ENCODE assay signal across 20 cellular contexts in the genomic region with DNA sequence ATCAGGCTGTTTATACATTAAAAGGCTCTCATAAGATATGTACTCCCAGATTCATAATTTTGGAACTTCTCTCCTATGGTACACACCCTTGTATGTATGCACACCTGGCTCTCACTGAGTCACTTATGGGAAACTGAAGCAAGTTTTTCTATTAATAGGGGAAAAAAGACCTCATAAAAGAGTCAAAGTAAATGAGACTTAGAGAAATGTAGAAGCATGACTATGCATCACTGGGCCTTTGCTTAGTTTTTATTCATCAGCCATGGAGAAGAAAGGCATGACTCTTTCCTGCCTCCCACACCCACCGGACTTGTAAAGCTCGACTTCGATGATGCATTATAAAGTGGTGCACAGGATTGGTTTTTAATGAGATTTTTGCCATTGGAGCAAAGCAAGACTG. TPM values are rescaled to one million over a fixed set of nuclear protein-coding genes. Genes with fewer than 3 reads are reported as not detected.
DNase-seq lines count a peak whose midpoint lies in the region; FAIRE-seq and TF ChIP-seq lines count a peak whose summit lies in the region.
"Had no signal": no experiment of that assay in that cellular context is flagged by ENCODE, and none has a peak within 500 bp of the region (broad histone marks: within the 10 kb centered on the region; RNA-seq: fewer than 3 reads in every experiment).

No MANE protein-coding gene starts in this region.

- H3K27me3 ChIP-seq in GM23248 (replicated peaks; ENCODE audit: insufficient read depth) = no peaks in the 10 kb centered on the region
- H3K27me3 ChIP-seq in brain microvascular endothelial cell (replicated peaks) = no peaks in the 10 kb centered on the region
- H3K27me3 ChIP-seq in mesenchymal stem cell (ENCODE audit: control insufficient read depth in 1 of 2, insufficient read depth in 1 of 2, low read length in 2 of 2) = no peaks in the 10 kb centered on the region
- H3K27me3 ChIP-seq: adrenal gland had no signal

- no peaks in the 10 kb centered on the region for H4K20me1 ChIP-seq in GM23248 (ENCODE audit: insufficient read depth)

- H3K4me2 ChIP-seq in GM23248 (ENCODE audit: unreplicated experiment) (no peak overlapping the region), mesenchymal stem cell (ENCODE audit: low read length, poor library complexity, severe bottlenecking) (no peak overlapping the region)

- H2AFZ ChIP-seq in GM23248 (no peak overlapping the region), mesenchymal stem cell (ENCODE audit: low read depth, low read length) (no peak overlapping the region)

- TF ChIP-seq POLR2A in GM12891 (IDR thresholded peaks at IDR 0.05; ENCODE audit: low read depth, low read length) = no peak

- TF ChIP-seq CTCF in brain microvascular endothelial cell (IDR thresholded peaks at IDR 0.05; ENCODE audit: low read depth, low read length, missing control alignments) = no peak

- no peak overlapping the region for H3K14ac ChIP-seq in mesenchymal stem cell (ENCODE audit: low read length in 2 of 2)

- no peaks in the 10 kb centered on the region for H3K9me2 ChIP-seq in GM23248 (ENCODE audit: insufficient read depth)

- no peak overlapping the region for H2AK5ac ChIP-seq in mesenchymal stem cell (ENCODE audit: low read length, severe bottlenecking)

- no peak overlapping the region for H2BK15ac ChIP-seq in mesenchymal stem cell (ENCODE audit: low read depth, poor library complexity, severe bottlenecking)

- H3K27ac ChIP-seq in GM23248 (peak overlapping the region; percentile 91), brain microvascular endothelial cell (peak overlapping the region; percentile 90), mesenchymal stem cell (ENCODE audit: low read length, poor library complexity, severe bottlenecking) (no peak overlapping the region)
- H3K27ac ChIP-seq: thoracic aorta had no signal

- DNase-seq in activated CD4-positive, alpha-beta T cell treated with anti-CD3 and anti-CD28 coated beads for 48 hours = peak; percentile 26
- no peak for DNase-seq in activated CD4-positive, alpha-beta T cell treated with anti-CD3 and anti-CD28 coated beads for 4 hours
- DNase-seq in GM23248 (peak; percentile 70), brain microvascular endothelial cell (no peak), mesenchymal stem cell (no peak), NCI-H128 (lab: John Stamatoyannopoulos, UW; ENCODE audit: unreplicated experiment) (no peak), midbrain (lab: John Stamatoyannopoulos, UW) (no peak), GM12891 (ENCODE audit: insufficient read length, low spot score) (no peak)
- DNase-seq: adrenal gland; cerebellar nuclear complex; DND-41; effector memory CD4-positive, alpha-beta T cell; hypothalamus; MV-4-11; NCI-H2029; NCI-H446 treated with DMSO at 0.1 percent for 48 hours had no signal

- no peak overlapping the region for H4K8ac ChIP-seq in mesenchymal stem cell (ENCODE audit: low read length)

- H3K9me3 ChIP-seq in GM23248 (ENCODE audit: low read depth) (no peaks in the 10 kb centered on the region), mesenchymal stem cell (ENCODE audit: control insufficient read depth, low read length) (no peaks in the 10 kb centered on the region)
- H3K9me3 ChIP-seq: adrenal gland, HAP-1, thoracic aorta had no signal

- in situ Hi-C loops in GM23248 (cut with MboI) = no loop called here
- in situ Hi-C loops in brain microvascular endothelial cell (cut with HindIII; ENCODE audit: low pct_ligation_motif_present, low sequenced_read_pairs) = no loop called here

- H2BK120ac ChIP-seq in mesenchymal stem cell (ENCODE audit: low read depth, low read length) = no peak overlapping the region

- H3K4me3 ChIP-seq in GM23248 (no peak overlapping the region), brain microvascular endothelial cell (ENCODE audit: low read depth, low read length) (no peak overlapping the region), mesenchymal stem cell (ENCODE audit: insufficient read depth in 1 of 2, low read depth in 1 of 2, low read length in 2 of 2) (no peak overlapping the region)
- H3K4me3 ChIP-seq: adrenal gland, HAP-1, thoracic aorta had no signal

- peaks cover 83% of the 10 kb centered on the region for H3K79me2 ChIP-seq in GM23248 (ENCODE audit: insufficient read depth)

- H3K18ac ChIP-seq in mesenchymal stem cell (ENCODE audit: low read depth in 1 of 2, low read length in 2 of 2) = peak overlapping the region in 1 of 2 experiments; percentile 56

- peaks cover 48% of the 10 kb centered on the region for H3F3A ChIP-seq in GM23248 (ENCODE audit: insufficient read depth)

- peaks cover 29% of the 10 kb centered on the region for H3K79me1 ChIP-seq in mesenchymal stem cell (replicated peaks; ENCODE audit: low read length, poor library complexity, severe bottlenecking)

- FAIRE-seq in GM12891 (lab: Jason Lieb, UNC) = no peak
- FAIRE-seq: TTC549 had no signal

- H3K36me3 ChIP-seq in GM23248 (ENCODE audit: low read depth) = peaks cover 20% of the 10 kb centered on the region; the same call in 1 of the 2 replicates
- peaks cover 5% of the 10 kb centered on the region for H3K36me3 ChIP-seq in brain microvascular endothelial cell (replicated peaks)
- peaks cover 20 to 84% of the 10 kb centered on the region in 2 experiments for H3K36me3 ChIP-seq in mesenchymal stem cell (ENCODE audit: control insufficient read depth in 1 of 2, insufficient read depth in 2 of 2, low read depth in 1 of 2, low read length in 2 of 2)

- 70 to 81% methylated on average over 3 of the region's 3 CpGs for WGBS in GM23248 (ENCODE audit: low coverage in 1 of 2, low lambda C conversion rate in 2 of 2, missing lambda C conversion rate in 2 of 2), 2 experiments
- 100% methylated on average over 1 of the region's 3 CpGs for WGBS in mesenchymal stem cell

- H2BK5ac ChIP-seq in mesenchymal stem cell (ENCODE audit: low read depth, low read length, poor library complexity, severe bottlenecking) = no peak overlapping the region

- H3K4ac ChIP-seq in mesenchymal stem cell (ENCODE audit: low read depth in 1 of 2, low read length in 2 of 2) = no peak overlapping the region

- H3K9ac ChIP-seq in GM23248 (no peak overlapping the region), mesenchymal stem cell (ENCODE audit: low read length) (peak overlapping the region; percentile 83)

- H3K23ac ChIP-seq in mesenchymal stem cell (ENCODE audit: low read length in 2 of 2) = no peak overlapping the region

- H3K4me1 ChIP-seq in GM23248 (ENCODE audit: insufficient read depth) (peaks cover 32% of the 10 kb centered on the region), mesenchymal stem cell (ENCODE audit: control insufficient read depth, insufficient read depth, low read depth, low read length) (no peaks in the 10 kb centered on the region)
- H3K4me1 ChIP-seq: HAP-1 had no signal

- H4K91ac ChIP-seq in mesenchymal stem cell (ENCODE audit: low read length) = no peak overlapping the region

- H2BK12ac ChIP-seq in mesenchymal stem cell (ENCODE audit: low read length in 2 of 2) = no peak overlapping the region

TF ChIP-seq in GM12891, 5 proteins besides CTCF, POLR2A, EP300 and RAD21:
- TF ChIP-seq SPI1 (IDR thresholded peaks at IDR 0.05; ENCODE audit: low read depth, low read length) (no peak), TAF1 (IDR thresholded peaks at IDR 0.05; ENCODE audit: low read depth, low read length) (no peak), POLR2AphosphoS5 (IDR thresholded peaks at IDR 0.05; ENCODE audit: low read depth, low read length) (no peak)

RNA-seq across cellular contexts. Expression of a gene that starts 28.2 kb away (rescaled TPM):
- total RNA-seq in GM23248 (2014; rRNA removed; shearing (Covaris generic)) = 26.7 and 29.8 TPM in 2 replicates
- polyA plus RNA-seq in GM23248 (2016; fragmentation: Nextera tagmentation; extraction: Ambion mirVana) = 44.8 and 47.8 TPM in 2 replicates
- polyA plus RNA-seq in mesenchymal stem cell (2013, experiment 1 of 2) = 14.2 TPM
- polyA plus RNA-seq in mesenchymal stem cell (2013, experiment 2 of 2) = 14.5 TPM
- polyA plus RNA-seq in GM12891 (2012; ENCODE audit: low read depth, missing spikeins) = 6.9 TPM
- total RNA-seq: A172 had no signal

Comparison
In these comparisons a context has a peak if more than half of its experiments do, and no peak if none do; other contexts are left out.
1. DNase-seq: peak in activated CD4-positive, alpha-beta T cell treated with anti-CD3 and anti-CD28 coated beads for 48 hours (single experiment) and GM23248 (single experiment); none in activated CD4-positive, alpha-beta T cell treated with anti-CD3 and anti-CD28 coated beads for 4 hours (0 of 2), brain microvascular endothelial cell (single experiment), mesenchymal stem cell (single experiment), NCI-H128 (single experiment), midbrain (single experiment) and GM12891 (single experiment).